In genomic region chr1:220748091-220748934, GRCh38 we compare ENCODE assay signal across 8 cellular contexts. TPM values are rescaled to one million over a fixed set of nuclear protein-coding genes. Genes with fewer than 3 reads are reported as not detected.
DNase-seq lines count a peak whose midpoint lies in the region; ATAC-seq and TF ChIP-seq lines count a peak whose summit lies in the region.

Gene MTARC2 (plus strand): TSS chr1:220748322. CDS start chr1:220748532, 210 bp downstream.

- H3K36me3 ChIP-seq in duodenal mucosa (ENCODE audit: control insufficient read depth in 1 of 2, insufficient read depth in 2 of 2, low read length in 2 of 2) = no peaks in the 10 kb centered on the region
- no peaks in the 10 kb centered on the region for H3K36me3 ChIP-seq in left lung

- H3K27ac ChIP-seq in duodenal mucosa (ENCODE audit: low read depth, low read length) (peak within 1 kb of the TSS; percentile 75), left lung (peak within 1 kb of the TSS; percentile 84 to 91)

- no peak for TF ChIP-seq CTCF in left lung (IDR thresholded peaks at IDR 0.05)

- no peaks in the 10 kb centered on the region for H3K27me3 ChIP-seq in duodenal mucosa (ENCODE audit: control insufficient read depth in 1 of 2, insufficient read depth in 2 of 2, low read length in 2 of 2)
- peaks cover 0 to 24% of the 10 kb centered on the region in 2 donors for H3K27me3 ChIP-seq in left lung

- H3K27ac Mint-ChIP-seq in stimulated activated naive B cell treated with anti-CD40 and anti-IgM and Interleukin-4, amounts not matched to agents 10 μg/mL and 1 μg/mL and 100 μg/mL, for 72 hours = peak within 1 kb of the TSS; percentile 76

- peaks cover 49 to 60% of the 10 kb centered on the region in 2 donors for H3K27me3 Mint-ChIP-seq in stimulated activated naive B cell treated with anti-CD40 and anti-IgM and Interleukin-4, amounts not matched to agents 10 μg/mL and 1 μg/mL and 100 μg/mL, for 72 hours

- ATAC-seq in GM19467 (IDR thresholded peaks at IDR 0.05; ENCODE audit: unreplicated experiment) = peak; percentile 90
- ATAC-seq in HG03575 (IDR thresholded peaks at IDR 0.05; ENCODE audit: extremely low read depth, insufficient number of reproducible peaks, low FRiP score, unreplicated experiment) = peak; percentile 79
- peak; percentile 94 for ATAC-seq in left lung
- ATAC-seq in stimulated activated naive B cell treated with anti-CD40 and anti-IgM and Interleukin-4, amounts not matched to agents 10 μg/mL and 1 μg/mL and 100 μg/mL, for 72 hours (replicated peaks) = peak; percentile 88 to 92
- no peak for ATAC-seq in HG02840 (IDR thresholded peaks at IDR 0.05; ENCODE audit: low FRiP score, unreplicated experiment)

- H3K4me1 ChIP-seq in duodenal mucosa (ENCODE audit: control insufficient read depth in 1 of 2, insufficient read depth in 2 of 2, low read length in 2 of 2) (peaks cover 36 to 41% of the 10 kb centered on the region in 2 donors), left lung (peaks cover 12 to 40% of the 10 kb centered on the region in 2 donors)

- DNase-seq in EH (ENCODE audit: low read depth) (peak; percentile 85), RKO (ENCODE audit: low spot score) (peak; percentile 88), left lung (peak; percentile 88 to 91)
- DNase-seq in stimulated activated naive B cell treated with anti-CD40 and anti-IgM and Interleukin-4, amounts not matched to agents 10 μg/mL and 1 μg/mL and 100 μg/mL, for 72 hours = peak; percentile 18

- H3K4me3 ChIP-seq in duodenal mucosa (ENCODE audit: low read depth in 1 of 2, low read length in 2 of 2) (peak within 1 kb of the TSS; percentile 70 to 91), left lung (peak within 1 kb of the TSS; percentile 65 to 66)

- no peaks in the 10 kb centered on the region for H3K9me3 ChIP-seq in duodenal mucosa (ENCODE audit: control insufficient read depth in 1 of 2, low read length in 2 of 2)
- no peaks in the 10 kb centered on the region for H3K9me3 ChIP-seq in left lung

- intact Hi-C loops in left lung (cut with DNase I) = no loop called here

- H3K4me3 Mint-ChIP-seq in stimulated activated naive B cell treated with anti-CD40 and anti-IgM and Interleukin-4, amounts not matched to agents 10 μg/mL and 1 μg/mL and 100 μg/mL, for 72 hours = peak within 1 kb of the TSS; percentile 78 to 82

- peaks cover 0 to 2% of the 10 kb centered on the region in 2 donors for H3K36me3 Mint-ChIP-seq in stimulated activated naive B cell treated with anti-CD40 and anti-IgM and Interleukin-4, amounts not matched to agents 10 μg/mL and 1 μg/mL and 100 μg/mL, for 72 hours

- no peaks in the 10 kb centered on the region for H3K9me3 Mint-ChIP-seq in stimulated activated naive B cell treated with anti-CD40 and anti-IgM and Interleukin-4, amounts not matched to agents 10 μg/mL and 1 μg/mL and 100 μg/mL, for 72 hours

- peaks cover 3 to 17% of the 10 kb centered on the region in 2 donors for H3K4me1 Mint-ChIP-seq in stimulated activated naive B cell treated with anti-CD40 and anti-IgM and Interleukin-4, amounts not matched to agents 10 μg/mL and 1 μg/mL and 100 μg/mL, for 72 hours

- H3K9ac ChIP-seq in duodenal mucosa (ENCODE audit: low read depth in 1 of 2, low read length in 2 of 2) = peak within 1 kb of the TSS; percentile 67 to 87

RNA-seq across cellular contexts. Expression of gene MTARC2, which starts in this region (rescaled TPM):
- 10 to 100 TPM; 41.2 to 45.8 TPM for total RNA-seq in left lung

Comparison
In these comparisons a context has a peak if more than half of its experiments do, and no peak if none do; other contexts are left out.
1. DNase-seq: peak in every context shown above with its lines; median percentile 90 in left lung; 88 in RKO; 85 in EH; 18 in stimulated activated naive B cell treated with anti-CD40 and anti-IgM and Interleukin-4, amounts not matched to agents 10 μg/mL and 1 μg/mL and 100 μg/mL, for 72 hours.